24 cellular contexts compared by ENCODE assay signal in the genomic region with DNA sequence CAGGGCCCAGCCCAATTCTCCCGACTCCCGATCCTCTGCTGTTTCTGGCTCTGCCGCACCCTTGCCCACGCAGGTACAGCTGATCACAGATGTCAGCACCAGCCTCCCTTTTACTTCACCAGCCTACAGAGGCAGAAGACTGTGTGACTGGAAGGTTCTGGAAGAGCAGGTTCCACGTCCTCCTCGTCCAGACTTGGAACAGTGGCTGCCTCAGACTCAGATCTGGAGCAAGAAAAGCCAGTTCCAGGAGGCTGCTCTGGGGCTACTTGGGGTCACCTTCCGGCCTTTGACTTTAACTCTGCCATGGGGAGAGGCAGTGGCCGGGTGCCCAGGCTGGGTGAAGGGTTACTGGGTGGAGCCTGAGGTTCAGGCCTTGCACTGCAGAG. TPM values are rescaled to one million over a fixed set of nuclear protein-coding genes. Genes with fewer than 3 reads are reported as not detected.
A peak's percentile ranks its signal among the peaks of the same experiment; 100 is the strongest.
DNase-seq lines count a peak whose midpoint lies in the region; ATAC-seq and TF ChIP-seq lines count a peak whose summit lies in the region.
"Had no signal": no experiment of that assay in that cellular context is flagged by ENCODE, and none has a peak within 500 bp of the region (broad histone marks: within the 10 kb centered on the region; RNA-seq: fewer than 3 reads in every experiment).

No MANE protein-coding gene starts in this region.

- H3K36me3 ChIP-seq in esophagus (ENCODE audit: control insufficient read depth in 2 of 2, insufficient read depth in 2 of 2, low read length in 1 of 2), result no peaks in the 10 kb centered on the region
- no peaks in the 10 kb centered on the region for H3K36me3 ChIP-seq in mucosa of descending colon (ENCODE audit: low read depth)
- no peaks in the 10 kb centered on the region for H3K36me3 ChIP-seq in transverse colon
- H3K36me3 ChIP-seq in H7 (replicated peaks; ENCODE audit: control insufficient read depth, insufficient read depth, low read length), result no peaks in the 10 kb centered on the region
- H3K36me3 ChIP-seq: neural progenitor cell had no signal

- TF ChIP-seq POLR2A in transverse colon (IDR thresholded peaks at IDR 0.05), result no peak

- H3K4me1 ChIP-seq in esophagus (ENCODE audit: control insufficient read depth in 2 of 2, insufficient read depth in 2 of 2, low read length in 1 of 2) (peaks cover 0 to 8% of the 10 kb centered on the region in 2 donors), mucosa of descending colon (ENCODE audit: low read depth) (peaks cover 5% of the 10 kb centered on the region), transverse colon (peaks cover 0 to 11% (median 4%) of the 10 kb centered on the region in 4 donors)

- TF ChIP-seq EP300 in transverse colon (IDR thresholded peaks at IDR 0.05; ENCODE audit: low read depth), result no peak

- H3K27me3 ChIP-seq in esophagus (ENCODE audit: control insufficient read depth in 1 of 2, insufficient read depth in 2 of 2, low read length in 2 of 2) (peaks cover 0 to 3% of the 10 kb centered on the region in 2 donors), transverse colon (no peaks in the 10 kb centered on the region), H7 (ENCODE audit: control insufficient read depth, insufficient read depth, low read length) (no peaks in the 10 kb centered on the region)
- H3K27me3 ChIP-seq: neural progenitor cell had no signal

- intact Hi-C loops in mucosa of descending colon (cut with DNase I, micrococcal nuclease), result no loop called here
- intact Hi-C loops in transverse colon (cut with DNase I; ENCODE audit: low total_unique reads), result no loop called here

- DNase-seq in DMS53 (lab: John Stamatoyannopoulos, UW) (peak; percentile 42), DMS53 treated with DMSO at 0.1 percent for 48 hours (lab: John Stamatoyannopoulos, UW; ENCODE audit: unreplicated experiment) (no peak), mucosa of descending colon (peak; percentile 67 to 80 (median 78)), transverse colon (peak; percentile 56), H7 (no peak), mesenteric fat pad (ENCODE audit: low spot score) (no peak)
- DNase-seq: 8988T; activated B cell treated with CpG ODN at 0.5 μM for 24 hours; activated CD4-positive, alpha-beta T cell treated with anti-CD3 and anti-CD28 coated beads, Interleukin-2, amount 50 U/mL, for 48 hours; activated CD8-positive, alpha-beta memory T cell treated with anti-CD3 and anti-CD28 coated beads, Interleukin-2, amount 50 U/mL, for 48 hours; AML-193; CD8-positive, alpha-beta memory T cell; DMS79 treated with DMSO at 0.1 percent for 48 hours; glutamatergic neuron; left cardiac atrium; NCI-H1417 treated with DMSO at 0.1 percent for 48 hours; RPMI8226; stimulated activated CD4-positive, alpha-beta T cell treated with anti-CD3 and anti-CD28 coated beads, Interleukin-2, amount 100 ng/mL, for 48 hours; stimulated activated naive B cell treated with anti-CD40 and anti-IgM and Interleukin-4, amounts not matched to agents 10 μg/mL and 1 μg/mL and 100 μg/mL, for 72 hours had no signal

- WGBS in esophagus, 2 donors, result 51 to 56% methylated on average over 8 of the region's 8 CpGs
- 56 to 80% methylated on average over 1 to 8 of the region's 8 CpGs for WGBS in transverse colon (ENCODE audit: low coverage in 1 of 2), 2 donors

- peak; percentile 77 for ATAC-seq in mucosa of descending colon
- ATAC-seq in HG02763 (IDR thresholded peaks at IDR 0.05; ENCODE audit: unreplicated experiment), result no peak
- ATAC-seq: stimulated activated naive B cell treated with anti-CD40 and anti-IgM and Interleukin-4, amounts not matched to agents 10 μg/mL and 1 μg/mL and 100 μg/mL, for 72 hours had no signal

- in situ Hi-C loops in transverse colon (cut with MboI; ENCODE audit: low pct_ligation_motif_present in 1 of 4, low pct_unique_long_range_greater_than_20kb in 1 of 4, low sequenced_read_pairs in 3 of 4), result no loop called here

- H3K9me3 ChIP-seq in esophagus (ENCODE audit: control insufficient read depth in 2 of 2, insufficient read depth in 1 of 2, low read depth in 1 of 2, low read length in 1 of 2), result no peaks in the 10 kb centered on the region
- H3K9me3 ChIP-seq in mucosa of descending colon, result no peaks in the 10 kb centered on the region
- no peaks in the 10 kb centered on the region for H3K9me3 ChIP-seq in transverse colon

- H3K4me3 ChIP-seq in esophagus (ENCODE audit: low read depth in 1 of 2, low read length in 2 of 2) (no peak overlapping the region), mucosa of descending colon (no peak overlapping the region), transverse colon (no peak overlapping the region), H7 (ENCODE audit: insufficient read depth, low read depth, low read length) (no peak overlapping the region)
- H3K4me3 ChIP-seq: coronary artery, neural progenitor cell had no signal

- H3K27ac ChIP-seq in esophagus (ENCODE audit: low read depth in 2 of 2, low read length in 1 of 2), result peak overlapping the region; percentile 70 to 86
- peak overlapping the region; percentile 36 to 68 (median 62) for H3K27ac ChIP-seq in transverse colon
- H3K27ac ChIP-seq: coronary artery, neural progenitor cell had no signal

- TF ChIP-seq CTCF in mucosa of descending colon (IDR thresholded peaks at IDR 0.05) (no peak), transverse colon (IDR thresholded peaks at IDR 0.05) (no peak)

RNA-seq across cellular contexts. Expression of a gene that starts 16.1 kb away (rescaled TPM):
- under 1 TPM; 0.29 to 0.51 TPM for polyA plus RNA-seq in esophagus
- total RNA-seq in mucosa of descending colon (1 to 10 TPM in 2 of 3 donors, under 1 TPM in 1; 0.13 to 3.5 (median 2.3) TPM), transverse colon (under 1 TPM in 2 of 4 donors, not detected in 2; 0.32 to 0.68 TPM), mesenteric fat pad (0.93 TPM)
- 11.2 and 17.8 TPM in 2 replicates for total RNA-seq in H7 (2014; rRNA removed; shearing (Covaris generic))
- total RNA-seq: activated B cell treated with CpG ODN at 0.5 μM for 24 hours; CD8-positive, alpha-beta memory T cell; pulmonary artery endothelial cell had no signal
- polyA plus RNA-seq: CD8-positive, alpha-beta memory T cell had no signal

Comparison
In these comparisons a context has a peak if more than half of its experiments do, and no peak if none do; other contexts are left out.
1. DNase-seq: peak in DMS53 (single experiment), mucosa of descending colon (3 of 3) and transverse colon (single experiment); none in DMS53 treated with DMSO at 0.1 percent for 48 hours (single experiment), H7 (single experiment) and mesenteric fat pad (single experiment).